ENCODE assay signal across 8 cellular contexts in genomic region chr7:157612664-157613561, GRCh38.
DNase-seq lines count a peak whose midpoint lies in the region; ATAC-seq and TF ChIP-seq lines count a peak whose summit lies in the region.

No MANE protein-coding gene starts in this region.

- TF ChIP-seq CTCF in GM10248 (IDR thresholded peaks at IDR 0.05; ENCODE audit: control extremely low read depth, extremely low read depth, low read depth, missing control alignments) (no peak), progenitor cell of endocrine pancreas (IDR thresholded peaks at IDR 0.05; ENCODE audit: unreplicated experiment) (no peak)

- DNase-seq in GM10248 (ENCODE audit: extremely low spot score) = peak; percentile 39
- peak; percentile 17 for DNase-seq in activated T-cell treated with anti-CD3 and anti-CD28 coated beads for 4 hours
- peak; percentile 55 for DNase-seq in left cardiac atrium
- peak; percentile 42 to 51 for DNase-seq in stimulated activated CD4-positive, alpha-beta T cell treated with anti-CD3 and anti-CD28 coated beads, Interleukin-1b, Interleukin-23, amount 100 ng/mL, for 4 hours (ENCODE audit: low read depth in 2 of 2)
- DNase-seq in progenitor cell of endocrine pancreas (ENCODE audit: low spot score, unreplicated experiment) = no peak
- no peak for DNase-seq in foreskin melanocyte

- CTCF ChIA-PET in GM10248 (lab: Yijun Ruan, JAX) = no interaction called here

- no peaks in the 10 kb centered on the region for H3K9me3 Mint-ChIP-seq in progenitor cell of endocrine pancreas (ENCODE audit: low read depth)

- H3K4me3 Mint-ChIP-seq in progenitor cell of endocrine pancreas (ENCODE audit: low read depth) = no peak overlapping the region

- no peaks in the 10 kb centered on the region for H3K4me1 Mint-ChIP-seq in progenitor cell of endocrine pancreas (ENCODE audit: low read depth)

- no peak overlapping the region for H3K27ac Mint-ChIP-seq in progenitor cell of endocrine pancreas

- intact Hi-C loops in left cardiac atrium (cut with DNase I) = no loop called here

- POLR2A ChIA-PET in GM10248 (lab: Yijun Ruan, JAX) = no interaction called here

- peaks cover 17% of the 10 kb centered on the region for H3K27me3 Mint-ChIP-seq in progenitor cell of endocrine pancreas

- peak; percentile 68 for ATAC-seq in HG03460 (IDR thresholded peaks at IDR 0.05; ENCODE audit: unreplicated experiment)
- ATAC-seq in left cardiac atrium = peak; percentile 57 to 58
- no peak for ATAC-seq in HG03520 (IDR thresholded peaks at IDR 0.05; ENCODE audit: unreplicated experiment)

- H3K36me3 Mint-ChIP-seq in progenitor cell of endocrine pancreas (ENCODE audit: insufficient read depth) = no peaks in the 10 kb centered on the region

Comparison
In these comparisons a context has a peak if more than half of its experiments do, and no peak if none do; other contexts are left out.
1. DNase-seq: peak in GM10248 (single experiment), activated T-cell treated with anti-CD3 and anti-CD28 coated beads for 4 hours (single experiment), left cardiac atrium (single experiment) and stimulated activated CD4-positive, alpha-beta T cell treated with anti-CD3 and anti-CD28 coated beads, Interleukin-1b, Interleukin-23, amount 100 ng/mL, for 4 hours (2 of 2); none in progenitor cell of endocrine pancreas (single experiment) and foreskin melanocyte (single experiment).